In genomic region chr3:66747251-66747650, GRCh38 we compare ENCODE assay signal across 28 cellular contexts.
"Had no signal": no experiment of that assay in that cellular context is flagged by ENCODE, and none has a peak within 500 bp of the region (broad histone marks: within the 10 kb centered on the region; RNA-seq: fewer than 3 reads in every experiment).

No MANE protein-coding gene starts in this region.

- H3K9me3 ChIP-seq: esophagus squamous epithelium, gastroesophageal sphincter, mucosa of descending colon, psoas muscle, sigmoid colon, stomach, tibial nerve had no signal

- H3K4me3 ChIP-seq: esophagus squamous epithelium, gastroesophageal sphincter, mucosa of descending colon, psoas muscle, sigmoid colon, smooth muscle cell, stomach, tibial nerve had no signal

- H2AFZ ChIP-seq: parathyroid adenoma had no signal

- H3K27ac Mint-ChIP-seq: activated CD4-positive, alpha-beta memory T cell treated with anti-CD3 and anti-CD28 coated beads for 36 hours; activated T-cell treated with anti-CD3 and anti-CD28 coated beads, Interleukin-2, amount 50 U/mL, for 24 hours; natural killer cell treated with Interleukin-12 subunit alpha and Interleukin-12 subunit beta and Interleukin-15 and Interleukin-18, amount 100 ng/mL, for 72 hours; stimulated activated naive B cell treated with anti-CD40 and anti-IgM and Interleukin-4, amounts not matched to agents 10 μg/mL and 1 μg/mL and 100 μg/mL, for 72 hours had no signal

- H3K27ac ChIP-seq: epithelial cell of prostate, esophagus squamous epithelium, gastroesophageal sphincter, parathyroid adenoma, psoas muscle, stomach, tibial nerve had no signal

- H3K4me1 ChIP-seq: parathyroid adenoma, psoas muscle had no signal

- DNase-seq: activated CD4-positive, alpha-beta memory T cell treated with anti-CD3 and anti-CD28 coated beads for 36 hours; activated CD4-positive, alpha-beta T cell treated with anti-CD3 and anti-CD28 coated beads for 48 hours; activated CD8-positive, alpha-beta memory T cell treated with anti-CD3 and anti-CD28 coated beads, Interleukin-2, amount 50 U/mL, for 48 hours; activated gamma-delta T cell; activated naive CD4-positive, alpha-beta T cell treated with anti-CD3 and anti-CD28 coated beads, Interleukin-2, amount 50 U/mL, for 16 hours; activated T-cell treated with anti-CD3 and anti-CD28 coated beads, Interleukin-2, amount 50 U/mL, for 24 hours; amygdala; central memory CD4-positive, alpha-beta T cell; dermis blood vessel endothelial cell; effector CD4-positive, alpha-beta T cell; esophagus squamous epithelium; head of caudate nucleus; hippocampal formation; left cardiac atrium; left ventricle myocardium superior; mucosa of descending colon; psoas muscle; sigmoid colon; stimulated activated CD4-positive, alpha-beta T cell treated with anti-CD3 and anti-CD28 coated beads, Interleukin-1b, Interleukin-23, amount 100 ng/mL, for 48 hours; stimulated activated naive B cell treated with anti-CD40 and anti-IgM and Interleukin-4, amounts not matched to agents 10 μg/mL and 1 μg/mL and 100 μg/mL, for 72 hours; stomach had no signal

- H3K79me2 ChIP-seq: parathyroid adenoma had no signal

- ATAC-seq: activated CD4-positive, CD25-positive, alpha-beta regulatory T cell treated with anti-CD3 and anti-CD28 coated beads, Interleukin-2, amount 50 U/mL, for 24 hours; gastroesophageal sphincter; left cardiac atrium; left ventricle myocardium superior; mucosa of descending colon; natural killer cell treated with Interleukin-12 subunit alpha and Interleukin-12 subunit beta and Interleukin-15 and Interleukin-18, amount 100 ng/mL, for 72 hours; psoas muscle; stimulated activated naive B cell treated with anti-CD40 and anti-IgM and Interleukin-4, amounts not matched to agents 10 μg/mL and 1 μg/mL and 100 μg/mL, for 72 hours had no signal

- H3K36me3 Mint-ChIP-seq: activated CD4-positive, alpha-beta memory T cell treated with anti-CD3 and anti-CD28 coated beads for 36 hours; natural killer cell treated with Interleukin-12 subunit alpha and Interleukin-12 subunit beta and Interleukin-15 and Interleukin-18, amount 100 ng/mL, for 72 hours; stimulated activated naive B cell treated with anti-CD40 and anti-IgM and Interleukin-4, amounts not matched to agents 10 μg/mL and 1 μg/mL and 100 μg/mL, for 72 hours had no signal

- H3K9ac ChIP-seq: parathyroid adenoma had no signal

- H3K4me1 Mint-ChIP-seq: stimulated activated naive B cell treated with anti-CD40 and anti-IgM and Interleukin-4, amounts not matched to agents 10 μg/mL and 1 μg/mL and 100 μg/mL, for 72 hours had no signal

- H3K36me3 ChIP-seq: esophagus squamous epithelium, gastroesophageal sphincter, sigmoid colon, stomach, tibial nerve had no signal

- H3K4me2 ChIP-seq: smooth muscle cell had no signal

- H3K9me3 Mint-ChIP-seq: activated CD4-positive, alpha-beta memory T cell treated with anti-CD3 and anti-CD28 coated beads for 36 hours; activated T-cell treated with anti-CD3 and anti-CD28 coated beads, Interleukin-2, amount 50 U/mL, for 24 hours; natural killer cell treated with Interleukin-12 subunit alpha and Interleukin-12 subunit beta and Interleukin-15 and Interleukin-18, amount 100 ng/mL, for 72 hours; stimulated activated naive B cell treated with anti-CD40 and anti-IgM and Interleukin-4, amounts not matched to agents 10 μg/mL and 1 μg/mL and 100 μg/mL, for 72 hours had no signal

- H3K4me3 Mint-ChIP-seq: activated CD4-positive, alpha-beta memory T cell treated with anti-CD3 and anti-CD28 coated beads for 36 hours; activated T-cell treated with anti-CD3 and anti-CD28 coated beads, Interleukin-2, amount 50 U/mL, for 24 hours; natural killer cell treated with Interleukin-12 subunit alpha and Interleukin-12 subunit beta and Interleukin-15 and Interleukin-18, amount 100 ng/mL, for 72 hours; stimulated activated naive B cell treated with anti-CD40 and anti-IgM and Interleukin-4, amounts not matched to agents 10 μg/mL and 1 μg/mL and 100 μg/mL, for 72 hours had no signal

- H3K27me3 ChIP-seq: esophagus squamous epithelium, gastroesophageal sphincter, sigmoid colon, stomach, tibial nerve had no signal

- H3K27me3 Mint-ChIP-seq: activated CD4-positive, alpha-beta memory T cell treated with anti-CD3 and anti-CD28 coated beads for 36 hours had no signal
